20 cellular contexts compared by ENCODE assay signal in the genomic region with DNA sequence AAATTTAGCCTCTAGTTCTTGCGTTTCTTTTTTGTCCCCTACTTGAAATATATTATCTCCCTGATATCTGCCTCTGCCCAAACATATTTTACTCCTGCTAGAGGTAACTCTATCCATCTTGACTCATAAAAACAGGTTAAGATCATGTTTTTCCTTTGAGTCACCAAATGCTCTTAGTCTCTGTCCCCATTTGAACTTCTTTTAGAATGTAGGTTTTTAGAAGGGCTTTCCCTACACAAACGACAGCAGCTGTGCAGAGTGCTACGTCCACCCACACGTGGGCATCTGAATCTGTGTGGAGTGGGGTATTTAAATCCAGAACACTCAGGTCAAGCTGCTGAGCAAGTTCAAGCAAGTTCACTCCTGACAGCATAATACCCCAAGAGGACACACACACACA. TPM values are rescaled to one million over a fixed set of nuclear protein-coding genes. Genes with fewer than 3 reads are reported as not detected.
A peak's percentile ranks its signal among the peaks of the same experiment; 100 is the strongest.
DNase-seq lines count a peak whose midpoint lies in the region; ATAC-seq and TF ChIP-seq lines count a peak whose summit lies in the region.
"Had no signal": no experiment of that assay in that cellular context is flagged by ENCODE, and none has a peak within 500 bp of the region (broad histone marks: within the 10 kb centered on the region; RNA-seq: fewer than 3 reads in every experiment).

No MANE protein-coding gene starts in this region.

- H3K4me3 ChIP-seq in uterus: no peak overlapping the region
- H3K4me3 ChIP-seq: stomach had no signal

- no peak for TF ChIP-seq CTCF in RWPE1 (conservative IDR thresholded peaks at IDR 0.05; ENCODE audit: low read depth)
- TF ChIP-seq CTCF in uterus (IDR thresholded peaks at IDR 0.05): no peak

- H3K27me3 ChIP-seq in uterus: no peaks in the 10 kb centered on the region
- H3K27me3 ChIP-seq: stomach had no signal

- no peak for ATAC-seq in Right ventricle myocardium superior (ENCODE audit: poor library complexity)
- ATAC-seq: activated T-helper 17 cell treated with anti-CD3 and anti-CD28 coated beads, Interleukin-2, amount 50 U/mL, for 72 hours; left ventricle myocardium superior had no signal

- CTCF ChIA-PET in RWPE1 (lab: Yijun Ruan, JAX): interaction anchor here (0.6 to 1.8 kb wide), 2 partner anchors 17 to 54 kb away, joined by 3 to 7 read pairs; no protein-coding TSS in a partner anchor

- POLR2A ChIA-PET in RWPE1 (lab: Yijun Ruan, JAX; ENCODE audit: low non-redundant PET): no interaction called here

- no peaks in the 10 kb centered on the region for H3K36me3 ChIP-seq in uterus
- H3K36me3 ChIP-seq: stomach had no signal

- H3K27ac ChIP-seq in RWPE1: peak overlapping the region; percentile 73
- H3K27ac ChIP-seq in epithelial cell of prostate: peak overlapping the region; percentile 48
- H3K27ac ChIP-seq in uterus: no peak overlapping the region
- H3K27ac ChIP-seq: stomach had no signal

- intact Hi-C loops in uterus (cut with DNase I; ENCODE audit: low total_unique reads) (no loop called here), Right ventricle myocardium superior (cut with DNase I) (no loop called here)

- TF ChIP-seq POLR2A in uterus (IDR thresholded peaks at IDR 0.05): no peak

- DNase-seq in H4 (ENCODE audit: low spot score): peak; percentile 14
- peak; percentile 84 for DNase-seq in RWPE1 (ENCODE audit: low spot score)
- DNase-seq in epithelial cell of prostate (ENCODE audit: low read depth, low spot score): peak; percentile 73
- peak; percentile 63 for DNase-seq in renal cortical epithelial cell (ENCODE audit: low read depth)
- no peak for DNase-seq in globus pallidus (ENCODE audit: low spot score)
- DNase-seq in uterus: no peak
- DNase-seq in Right ventricle myocardium superior: no peak
- no peak for DNase-seq in NCI-H1436 treated with DMSO at 0.1 percent for 48 hours (lab: John Stamatoyannopoulos, UW)
- DNase-seq: anterior cingulate cortex; cortex of kidney; hypothalamus; Karpas-422; left ventricle myocardium superior; naive B cell; NCI-H146; NCI-H510A treated with DMSO at 0.1 percent for 48 hours; posterior cingulate gyrus; stimulated activated CD4-positive, alpha-beta T cell treated with anti-CD3 and anti-CD28 coated beads, Interleukin-12 subunit alpha, Interleukin-12 subunit beta, amount 100 ng/mL, for 4 hours; stomach had no signal

- H3K4me1 ChIP-seq in uterus: no peaks in the 10 kb centered on the region
- H3K4me1 ChIP-seq: stomach had no signal

- H3K9me3 ChIP-seq in uterus: no peaks in the 10 kb centered on the region
- H3K9me3 ChIP-seq: stomach had no signal

RNA-seq across cellular contexts. Expression of a gene that starts 2.2 kb away (rescaled TPM):
- total RNA-seq in H4 (2014; rRNA removed; shearing (Covaris generic)): not detected in 2 replicates
- total RNA-seq in renal cortical epithelial cell: 0.10 TPM in 1 of 2 replicates, not detected in the other
- total RNA-seq in uterus: 1 to 10 TPM in 1 of 4 donors, not detected in 3; 3.2 TPM
- 1.3 TPM for total RNA-seq in Right ventricle myocardium superior
- total RNA-seq: activated T-helper 17 cell treated with anti-CD3 and anti-CD28 coated beads, Interleukin-2, amount 50 U/mL, for 72 hours had no signal

Comparison
In these comparisons a context has a peak if more than half of its experiments do, and no peak if none do; other contexts are left out.
1. DNase-seq: peak in H4 (single experiment), RWPE1 (single experiment), epithelial cell of prostate (single experiment) and renal cortical epithelial cell (single experiment); none in globus pallidus (single experiment), uterus (0 of 2), Right ventricle myocardium superior (single experiment) and NCI-H1436 treated with DMSO at 0.1 percent for 48 hours (single experiment).
2. H3K27ac ChIP-seq: peak in RWPE1 (single experiment) and epithelial cell of prostate (single experiment); none in uterus (0 of 2).